ENCODE assay signal across 21 cellular contexts in genomic region chr3:135751991-135752390, GRCh38.
"Had no signal": no experiment of that assay in that cellular context is flagged by ENCODE, and none has a peak within 500 bp of the region (broad histone marks: within the 10 kb centered on the region; RNA-seq: fewer than 3 reads in every experiment).

No MANE protein-coding gene starts in this region.

- H3K27me3 ChIP-seq: colonic mucosa, foreskin keratinocyte had no signal

- H3K27ac Mint-ChIP-seq: dendritic cell treated with granulocyte-macrophage colony-stimulating factor and Interleukin-4, amounts not matched to agents 40 ng/mL and 50 ng/mL, for 4 days; effector memory CD8-positive, alpha-beta T cell; endodermal cell; mesothelial cell of epicardium; naive B cell had no signal

- DNase-seq: colonic mucosa; cortex of kidney; effector CD8-positive, alpha-beta T cell; effector memory CD8-positive, alpha-beta T cell; endodermal cell; erythroblast; foreskin keratinocyte; head of caudate nucleus; heart right ventricle; hippocampal formation; left cardiac atrium; left ventricle myocardium inferior; lower lobe of right lung; mesenchymal stem cell; mucosa of descending colon; naive B cell had no signal

- H3K4me1 ChIP-seq: colonic mucosa, foreskin keratinocyte, gastroesophageal sphincter, heart right ventricle, left ventricle myocardium inferior, lower lobe of right lung had no signal

- H3K27ac ChIP-seq: colonic mucosa, epithelial cell of prostate, foreskin keratinocyte, gastroesophageal sphincter, heart right ventricle, left ventricle myocardium inferior, lower lobe of right lung had no signal

- H3K4me1 Mint-ChIP-seq: endodermal cell, mesothelial cell of epicardium, naive B cell had no signal

- H3K27me3 Mint-ChIP-seq: dendritic cell treated with granulocyte-macrophage colony-stimulating factor and Interleukin-4, amounts not matched to agents 40 ng/mL and 50 ng/mL, for 4 days had no signal

- H3K9me3 Mint-ChIP-seq: endodermal cell, mesothelial cell of epicardium had no signal

- ATAC-seq: effector memory CD8-positive, alpha-beta T cell; esophagus mucosa; foreskin keratinocyte; gastroesophageal sphincter; heart right ventricle; left cardiac atrium; lower lobe of right lung; mucosa of descending colon had no signal

- H3K4me3 Mint-ChIP-seq: dendritic cell treated with granulocyte-macrophage colony-stimulating factor and Interleukin-4, amounts not matched to agents 40 ng/mL and 50 ng/mL, for 4 days; effector memory CD8-positive, alpha-beta T cell; endodermal cell; mesothelial cell of epicardium; naive B cell had no signal

- H3K36me3 Mint-ChIP-seq: mesothelial cell of epicardium, naive B cell had no signal

- H3K4me3 ChIP-seq: colonic mucosa, gastroesophageal sphincter, heart right ventricle, left ventricle myocardium inferior, lower lobe of right lung, mucosa of descending colon had no signal

- H3K36me3 ChIP-seq: colonic mucosa, gastroesophageal sphincter, heart right ventricle, left ventricle myocardium inferior, lower lobe of right lung had no signal

- H3K9me3 ChIP-seq: colonic mucosa, gastroesophageal sphincter, heart right ventricle, left ventricle myocardium inferior, lower lobe of right lung, mucosa of descending colon had no signal
